27 cellular contexts compared by ENCODE assay signal in the genomic region with DNA sequence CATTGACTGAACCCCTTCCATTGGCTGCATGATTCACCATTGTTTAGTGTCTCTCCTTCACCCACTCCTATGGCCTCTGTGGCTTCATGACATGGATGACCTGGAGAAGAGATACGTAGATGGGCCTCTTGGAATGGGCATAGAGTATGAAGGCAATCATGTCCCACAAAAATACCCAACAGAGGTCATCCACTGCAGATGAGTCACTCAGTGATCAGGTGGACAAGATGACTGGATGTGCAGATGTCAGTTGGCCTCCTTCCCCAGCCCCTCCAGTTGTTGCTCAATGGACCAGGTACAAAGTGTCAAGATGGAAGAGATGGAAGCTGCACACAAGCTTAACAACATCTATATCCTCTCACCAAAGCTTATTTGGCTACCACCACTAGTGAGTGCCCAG. TPM values are rescaled to one million over a fixed set of nuclear protein-coding genes. Genes with fewer than 3 reads are reported as not detected.
A peak's percentile ranks its signal among the peaks of the same experiment; 100 is the strongest.
DNase-seq lines count a peak whose midpoint lies in the region; ATAC-seq, FAIRE-seq and TF ChIP-seq lines count a peak whose summit lies in the region.
"Had no signal": no experiment of that assay in that cellular context is flagged by ENCODE, and none has a peak within 500 bp of the region (broad histone marks: within the 10 kb centered on the region; RNA-seq: fewer than 3 reads in every experiment).

No MANE protein-coding gene starts in this region.

- H3K9me2 ChIP-seq in Karpas-422 (replicated peaks; ENCODE audit: insufficient read depth, low read length) = no peaks in the 10 kb centered on the region

- H3K4me3 ChIP-seq in Karpas-422 (ENCODE audit: low read length) (no peak overlapping the region), bronchial epithelial cell (ENCODE audit: low read depth, low read length) (no peak overlapping the region), psoas muscle (no peak overlapping the region), mucosa of descending colon (no peak overlapping the region)
- H3K4me3 ChIP-seq: BLaER1, GM23338, HAP-1 had no signal

- intact Hi-C loops in psoas muscle (cut with DNase I) = loop anchor here (10.0 kb wide), 2 partner anchors 169 to 209 kb away; no protein-coding TSS in a partner anchor
- intact Hi-C loops in mucosa of descending colon (cut with DNase I, micrococcal nuclease) = loop anchor here (10.0 kb wide), 1 partner anchor 99 kb away; no protein-coding TSS in a partner anchor

- peak; percentile 16 for DNase-seq in A172 (ENCODE audit: low spot score)
- DNase-seq in Karpas-422 = peak; percentile 0
- peak; percentile 14 for DNase-seq in bronchial epithelial cell (ENCODE audit: low read depth)
- no peak for DNase-seq in psoas muscle
- no peak for DNase-seq in mucosa of descending colon
- DNase-seq in H4 (ENCODE audit: low spot score) = no peak
- no peak for DNase-seq in stimulated activated naive CD4-positive, alpha-beta T cell (lab: John Stamatoyannopoulos, UW)
- DNase-seq: CD4-positive, CD25-positive, alpha-beta regulatory T cell; DMS153; DND-41; HFFc6; Kasumi-1; MV-4-11; NCI-H1105 treated with DMSO at 0.1 percent for 48 hours; NCI-H146; NCI-H1930; NCI-H2107; NCI-H526; NCI-H82; NK-92 treated with Interleukin-12 subunit alpha and Interleukin-12 subunit beta, amount 100 ng/mL, for 24 hours; PC-3; Right ventricle myocardium superior; RPMI8226 had no signal

- no peaks in the 10 kb centered on the region for H3K9me3 ChIP-seq in Karpas-422 (ENCODE audit: low read length)
- no peaks in the 10 kb centered on the region for H3K9me3 ChIP-seq in psoas muscle
- H3K9me3 ChIP-seq in mucosa of descending colon = no peaks in the 10 kb centered on the region
- H3K9me3 ChIP-seq: BLaER1, HAP-1 had no signal

- FAIRE-seq in bronchial epithelial cell (lab: Jason Lieb, UNC) = peak; percentile 86
- FAIRE-seq: A204.1 had no signal

- 63 to 100% (median 85%) methylated on average over 1 of the region's 1 CpG for WGBS in psoas muscle, 3 donors

- no peaks in the 10 kb centered on the region for H4K20me1 ChIP-seq in Karpas-422 (ENCODE audit: insufficient read depth, low read depth, low read length)
- H4K20me1 ChIP-seq: BLaER1 had no signal

- peaks cover 4% of the 10 kb centered on the region; the same call in 1 of the 2 replicates for H3K4me1 ChIP-seq in Karpas-422 (ENCODE audit: low read length)
- H3K4me1 ChIP-seq in psoas muscle = no peaks in the 10 kb centered on the region
- H3K4me1 ChIP-seq in mucosa of descending colon (ENCODE audit: low read depth) = no peaks in the 10 kb centered on the region

- no peak overlapping the region for H3K4me2 ChIP-seq in Karpas-422 (ENCODE audit: low read depth, low read length, poor library complexity, severe bottlenecking)
- H3K4me2 ChIP-seq: BLaER1, GM23338 had no signal

- no peak overlapping the region for H3K9ac ChIP-seq in Karpas-422 (ENCODE audit: low read length)
- H3K9ac ChIP-seq: BLaER1 had no signal

- no peak overlapping the region for H2AFZ ChIP-seq in Karpas-422 (ENCODE audit: low read length)
- H2AFZ ChIP-seq: GM23338 had no signal

- H3K27me3 ChIP-seq in Karpas-422 (ENCODE audit: low read length) (no peaks in the 10 kb centered on the region), bronchial epithelial cell (ENCODE audit: control insufficient read depth, insufficient read depth, low read length) (peaks cover 7% of the 10 kb centered on the region), psoas muscle (ENCODE audit: insufficient read depth in 3 of 3, low read length in 2 of 3) (no peaks in the 10 kb centered on the region)
- H3K27me3 ChIP-seq: BLaER1 had no signal

- peak; percentile 17 to 70 (median 47) for ATAC-seq in psoas muscle
- ATAC-seq in mucosa of descending colon = no peak
- ATAC-seq: GM23338, PC-3 had no signal

- no peak overlapping the region for H3K27ac ChIP-seq in Karpas-422 (ENCODE audit: low read length)
- H3K27ac ChIP-seq in psoas muscle = no peak overlapping the region
- H3K27ac ChIP-seq: BLaER1 had no signal

- TF ChIP-seq CTCF in bronchial epithelial cell (IDR thresholded peaks at IDR 0.05; ENCODE audit: insufficient read depth, low read length, severe bottlenecking) (no peak), psoas muscle (IDR thresholded peaks at IDR 0.05) (no peak), mucosa of descending colon (IDR thresholded peaks at IDR 0.05) (no peak)

- H3K36me3 ChIP-seq in Karpas-422 (ENCODE audit: insufficient read depth, low read length) = no peaks in the 10 kb centered on the region
- H3K36me3 ChIP-seq in bronchial epithelial cell (ENCODE audit: control insufficient read depth, insufficient read depth, low read length) = no peaks in the 10 kb centered on the region
- H3K36me3 ChIP-seq in psoas muscle (ENCODE audit: insufficient read depth in 1 of 2, low read depth in 1 of 2) = no peaks in the 10 kb centered on the region
- H3K36me3 ChIP-seq in mucosa of descending colon (ENCODE audit: low read depth) = no peaks in the 10 kb centered on the region
- H3K36me3 ChIP-seq: BLaER1, HAP-1 had no signal

- no peaks in the 10 kb centered on the region for H3K79me2 ChIP-seq in Karpas-422 (ENCODE audit: low read length)

RNA-seq across cellular contexts. Expression of a gene that starts 41.0 kb away (rescaled TPM):
- 41.7 and 48.8 TPM in 2 replicates for total RNA-seq in A172 (2014; rRNA removed; shearing (Covaris generic))
- 22.2 and 33.1 TPM in 2 replicates for total RNA-seq in Karpas-422 (2014; rRNA removed; shearing (Covaris generic); ENCODE audit: low replicate concordance)
- total RNA-seq in bronchial epithelial cell (28.5 and 33.7 TPM in 2 replicates), psoas muscle (10 to 100 TPM; 18.5 to 27.9 (median 26.4) TPM), mucosa of descending colon (10 to 100 TPM in 2 of 3 donors, 1 to 10 TPM in 1; 8.9 to 21.4 (median 15.3) TPM)
- 10 to 100 TPM; 13.3 to 23.2 (median 20.1) TPM for polyA plus RNA-seq in psoas muscle
- 31.6 and 35.5 TPM in 2 replicates for total RNA-seq in H4 (2014; rRNA removed; shearing (Covaris generic))

Comparison
In these comparisons a context has a peak if more than half of its experiments do, and no peak if none do; other contexts are left out.
1. DNase-seq: peak in A172 (single experiment), Karpas-422 (single experiment) and bronchial epithelial cell (single experiment); none in psoas muscle (0 of 2), mucosa of descending colon (0 of 3), H4 (single experiment) and stimulated activated naive CD4-positive, alpha-beta T cell (0 of 6).